In genomic region chr7:44461387-44461786, GRCh38 we compare ENCODE assay signal across 9 cellular contexts. TPM values are rescaled to one million over a fixed set of nuclear protein-coding genes. Genes with fewer than 3 reads are reported as not detected.
DNase-seq lines count a peak whose midpoint lies in the region; TF ChIP-seq lines count a peak whose summit lies in the region.
"Had no signal": no experiment of that assay in that cellular context is flagged by ENCODE, and none has a peak within 500 bp of the region (broad histone marks: within the 10 kb centered on the region; RNA-seq: fewer than 3 reads in every experiment).

No MANE protein-coding gene starts in this region.

- WGBS in esophagus squamous epithelium, 2 donors: 55 to 83% methylated on average over 2 of the region's 2 CpGs

- intact Hi-C loops in esophagus squamous epithelium (cut with DNase I): no loop called here

- H3K4me1 ChIP-seq in effector memory CD4-positive, alpha-beta T cell (ENCODE audit: control insufficient read depth, insufficient read depth, low read length, poor library complexity, severe bottlenecking): peaks cover 22% of the 10 kb centered on the region
- peaks cover 0 to 14% (median 3%) of the 10 kb centered on the region in 3 donors for H3K4me1 ChIP-seq in esophagus squamous epithelium

- no peak for TF ChIP-seq CTCF in RWPE1 (conservative IDR thresholded peaks at IDR 0.05; ENCODE audit: low read depth)
- no peak for TF ChIP-seq CTCF in esophagus squamous epithelium (IDR thresholded peaks at IDR 0.05)

- peak overlapping the region; percentile 8 for H3K4me3 ChIP-seq in effector memory CD4-positive, alpha-beta T cell (ENCODE audit: insufficient read depth, low read depth, low read length, poor library complexity, severe bottlenecking)
- H3K4me3 ChIP-seq in esophagus squamous epithelium: no peak overlapping the region

- POLR2A ChIA-PET in RWPE1 (lab: Yijun Ruan, JAX; ENCODE audit: low non-redundant PET): no interaction called here

- no peaks in the 10 kb centered on the region for H3K9me3 ChIP-seq in effector memory CD4-positive, alpha-beta T cell (ENCODE audit: control insufficient read depth, low read length)
- no peaks in the 10 kb centered on the region for H3K9me3 ChIP-seq in esophagus squamous epithelium

- peak; percentile 45 for DNase-seq in stimulated activated CD4-positive, alpha-beta T cell treated with anti-CD3 and anti-CD28 coated beads, Interleukin-1b, Interleukin-23, amount 100 ng/mL, for 48 hours
- no peak for DNase-seq in stimulated activated CD4-positive, alpha-beta T cell treated with anti-CD3 and anti-CD28 coated beads, Interleukin-12 subunit alpha, Interleukin-12 subunit beta, amount 100 ng/mL, for 4 hours
- DNase-seq in RWPE1 (ENCODE audit: low spot score) (peak; percentile 35), NCI-H187 treated with DMSO at 0.1 percent for 48 hours (lab: John Stamatoyannopoulos, UW) (no peak), esophagus squamous epithelium (lab: John Stamatoyannopoulos, UW) (no peak), NCI-H526 (lab: John Stamatoyannopoulos, UW) (no peak), NCI-H1092 treated with DMSO at 0.1 percent for 48 hours (lab: John Stamatoyannopoulos, UW) (no peak)
- peak in 1 of 3 donors; percentile 21 for DNase-seq in effector memory CD4-positive, alpha-beta T cell
- DNase-seq: left cardiac atrium had no signal

- no peaks in the 10 kb centered on the region for H3K27me3 ChIP-seq in effector memory CD4-positive, alpha-beta T cell (replicated peaks; ENCODE audit: control insufficient read depth, insufficient read depth, low read length, poor library complexity, severe bottlenecking)
- no peaks in the 10 kb centered on the region for H3K27me3 ChIP-seq in esophagus squamous epithelium

- H3K27ac ChIP-seq in RWPE1 (no peak overlapping the region), esophagus squamous epithelium (no peak overlapping the region)
- peak overlapping the region; percentile 38 for H3K27ac ChIP-seq in effector memory CD4-positive, alpha-beta T cell (ENCODE audit: insufficient read depth, low read length, poor library complexity, severe bottlenecking)

- TF ChIP-seq POLR2A in esophagus squamous epithelium (IDR thresholded peaks at IDR 0.05): no peak

- CTCF ChIA-PET in RWPE1 (lab: Yijun Ruan, JAX): interaction anchor here (1.2 kb wide), 1 partner anchor 220 kb away, joined by 4 read pairs; no protein-coding TSS in a partner anchor

- H3K36me3 ChIP-seq in effector memory CD4-positive, alpha-beta T cell (ENCODE audit: control insufficient read depth, insufficient read depth, low read length): peaks cover 10% of the 10 kb centered on the region
- peaks cover 0 to 75% (median 0%) of the 10 kb centered on the region in 3 donors for H3K36me3 ChIP-seq in esophagus squamous epithelium

RNA-seq across cellular contexts. Expression of gene NUDCD3, which starts 29.1 kb away (rescaled TPM):
- total RNA-seq in esophagus squamous epithelium: 10 to 100 TPM; 33.5 to 54.0 (median 47.0) TPM

Comparison
In these comparisons a context has a peak if more than half of its experiments do, and no peak if none do; other contexts are left out.
1. DNase-seq: peak in stimulated activated CD4-positive, alpha-beta T cell treated with anti-CD3 and anti-CD28 coated beads, Interleukin-1b, Interleukin-23, amount 100 ng/mL, for 48 hours (single experiment) and RWPE1 (single experiment); none in stimulated activated CD4-positive, alpha-beta T cell treated with anti-CD3 and anti-CD28 coated beads, Interleukin-12 subunit alpha, Interleukin-12 subunit beta, amount 100 ng/mL, for 4 hours (single experiment), NCI-H187 treated with DMSO at 0.1 percent for 48 hours (single experiment), esophagus squamous epithelium (single experiment), NCI-H526 (0 of 2) and NCI-H1092 treated with DMSO at 0.1 percent for 48 hours (single experiment).